ENCODE assay signal across 1 cellular context in the genomic region with DNA sequence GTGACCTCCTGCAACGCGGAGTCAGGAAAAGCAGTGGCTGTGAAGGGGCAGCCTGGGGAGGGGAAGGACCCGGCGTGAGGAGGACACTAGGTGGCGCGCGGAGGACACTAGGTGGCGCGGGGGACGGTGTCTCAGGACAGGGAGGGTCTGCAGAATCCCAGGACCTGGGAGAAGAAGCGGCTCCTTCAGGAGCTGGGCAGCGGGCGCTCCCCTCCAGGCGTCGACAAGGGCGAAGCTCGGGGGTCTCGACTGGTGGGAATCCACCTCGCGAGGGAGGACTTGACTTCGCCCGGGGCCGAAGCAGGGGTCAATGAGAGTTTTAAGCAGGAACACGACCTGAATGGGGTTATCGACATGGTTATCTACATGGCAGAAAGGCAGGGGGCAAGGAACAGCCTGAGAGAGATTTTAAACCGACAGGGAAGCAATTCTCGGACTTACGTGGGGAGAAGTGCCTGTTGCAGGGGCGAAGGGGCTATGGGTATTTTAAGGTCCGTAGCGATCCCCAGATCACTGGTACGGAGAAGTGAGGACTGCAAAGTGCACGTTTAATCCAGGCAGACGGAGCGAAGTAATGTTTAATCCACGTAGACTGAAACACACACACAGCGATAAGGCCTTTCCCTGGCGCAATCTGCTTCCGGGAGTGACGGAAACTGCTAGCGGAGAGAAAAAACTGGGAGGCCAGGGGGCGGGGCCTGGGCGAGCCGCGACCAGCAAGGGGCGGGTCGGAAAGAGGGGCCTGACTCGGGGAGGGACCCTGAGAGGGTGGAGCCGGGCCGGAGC.
TF ChIP-seq lines count a peak whose summit lies in the region.

A gene (minus strand): TSS at position 648 of the 786 bp plus-strand sequence. CDS start 9,426 bp downstream, outside the sequence.

TF ChIP-seq in K562, 482 proteins besides CTCF, POLR2A, EP300 and RAD21 (continued from another document and continues in another):
- TF ChIP-seq, protein P1, sequence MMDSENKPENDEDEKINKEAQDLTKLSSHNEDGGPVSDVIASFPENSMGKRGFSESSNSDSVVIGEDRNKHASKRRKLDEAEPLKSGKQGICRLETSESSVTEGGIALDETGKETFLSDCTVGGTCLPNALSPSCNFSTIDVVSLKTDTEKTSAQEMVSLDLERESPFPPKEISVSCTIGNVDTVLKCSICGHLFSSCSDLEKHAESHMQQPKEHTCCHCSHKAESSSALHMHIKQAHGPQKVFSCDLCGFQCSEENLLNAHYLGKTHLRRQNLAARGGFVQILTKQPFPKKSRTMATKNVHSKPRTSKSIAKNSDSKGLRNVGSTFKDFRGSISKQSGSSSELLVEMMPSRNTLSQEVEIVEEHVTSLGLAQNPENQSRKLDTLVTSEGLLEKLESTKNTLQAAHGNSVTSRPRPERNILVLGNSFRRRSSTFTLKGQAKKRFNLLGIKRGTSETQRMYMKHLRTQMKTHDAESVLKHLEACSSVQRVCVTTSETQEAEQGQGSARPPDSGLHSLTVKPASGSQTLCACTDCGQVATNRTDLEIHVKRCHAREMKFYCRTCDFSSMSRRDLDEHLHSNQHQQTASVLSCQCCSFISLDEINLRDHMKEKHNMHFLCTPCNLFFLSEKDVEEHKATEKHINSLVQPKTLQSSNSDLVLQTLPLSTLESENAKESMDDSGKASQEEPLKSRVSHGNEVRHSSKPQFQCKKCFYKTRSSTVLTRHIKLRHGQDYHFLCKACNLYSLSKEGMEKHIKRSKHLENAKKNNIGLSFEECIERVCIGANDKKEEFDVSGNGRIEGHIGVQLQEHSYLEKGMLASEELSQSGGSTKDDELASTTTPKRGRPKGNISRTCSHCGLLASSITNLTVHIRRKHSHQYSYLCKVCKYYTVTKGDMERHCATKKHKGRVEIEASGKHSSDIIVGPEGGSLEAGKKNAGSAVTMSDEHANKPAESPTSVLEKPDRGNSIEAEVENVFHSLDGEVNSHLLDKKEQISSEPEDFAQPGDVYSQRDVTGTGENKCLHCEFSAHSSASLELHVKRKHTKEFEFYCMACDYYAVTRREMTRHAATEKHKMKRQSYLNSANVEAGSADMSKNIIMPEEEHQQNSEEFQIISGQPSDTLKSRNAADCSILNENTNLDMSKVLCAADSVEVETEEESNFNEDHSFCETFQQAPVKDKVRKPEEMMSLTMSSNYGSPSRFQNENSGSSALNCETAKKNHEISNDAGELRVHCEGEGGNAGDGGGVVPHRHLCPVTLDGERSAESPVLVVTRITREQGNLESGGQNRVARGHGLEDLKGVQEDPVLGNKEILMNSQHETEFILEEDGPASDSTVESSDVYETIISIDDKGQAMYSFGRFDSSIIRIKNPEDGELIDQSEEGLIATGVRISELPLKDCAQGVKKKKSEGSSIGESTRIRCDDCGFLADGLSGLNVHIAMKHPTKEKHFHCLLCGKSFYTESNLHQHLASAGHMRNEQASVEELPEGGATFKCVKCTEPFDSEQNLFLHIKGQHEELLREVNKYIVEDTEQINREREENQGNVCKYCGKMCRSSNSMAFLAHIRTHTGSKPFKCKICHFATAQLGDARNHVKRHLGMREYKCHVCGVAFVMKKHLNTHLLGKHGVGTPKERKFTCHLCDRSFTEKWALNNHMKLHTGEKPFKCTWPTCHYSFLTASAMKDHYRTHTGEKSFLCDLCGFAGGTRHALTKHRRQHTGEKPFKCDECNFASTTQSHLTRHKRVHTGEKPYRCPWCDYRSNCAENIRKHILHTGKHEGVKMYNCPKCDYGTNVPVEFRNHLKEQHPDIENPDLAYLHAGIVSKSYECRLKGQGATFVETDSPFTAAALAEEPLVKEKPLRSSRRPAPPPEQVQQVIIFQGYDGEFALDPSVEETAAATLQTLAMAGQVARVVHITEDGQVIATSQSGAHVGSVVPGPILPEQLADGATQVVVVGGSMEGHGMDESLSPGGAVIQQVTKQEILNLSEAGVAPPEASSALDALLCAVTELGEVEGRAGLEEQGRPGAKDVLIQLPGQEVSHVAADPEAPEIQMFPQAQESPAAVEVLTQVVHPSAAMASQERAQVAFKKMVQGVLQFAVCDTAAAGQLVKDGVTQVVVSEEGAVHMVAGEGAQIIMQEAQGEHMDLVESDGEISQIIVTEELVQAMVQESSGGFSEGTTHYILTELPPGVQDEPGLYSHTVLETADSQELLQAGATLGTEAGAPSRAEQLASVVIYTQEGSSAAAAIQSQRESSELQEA (IDR thresholded peaks at IDR 0.05; ENCODE audit: low read depth): peak; percentile 48
- TF ChIP-seq YY1 (IDR thresholded peaks at IDR 0.05; ENCODE audit: borderline replicate concordance in 1 of 3, control insufficient read depth in 1 of 3, extremely low read depth in 1 of 3, insufficient read depth in 3 of 3, insufficient read length in 1 of 3, insufficient replicate concordance in 2 of 3, low read depth in 1 of 3, low read length in 2 of 3): no peak
- TF ChIP-seq CBX3 (IDR thresholded peaks at IDR 0.05; ENCODE audit: borderline replicate concordance in 1 of 2, low read length in 2 of 2): no peak; a peak in 1 of 3 replicates
- TF ChIP-seq RBFOX2 (IDR thresholded peaks at IDR 0.05; ENCODE audit: low read depth, low read length): peak; percentile 82
- TF ChIP-seq ZNF197 (CRISPR knock-in tag; IDR thresholded peaks at IDR 0.05; ENCODE audit: low read depth): no peak
- TF ChIP-seq GTF2E2 (tag; IDR thresholded peaks at IDR 0.05): 0 out of 2 replicates have a peak, but pooled peaks have one; percentile 35
- TF ChIP-seq RHOXF2B (CRISPR knock-in tag; conservative IDR thresholded peaks at IDR 0.05): no peak
- peak; percentile 22; the same call in 1 of the 2 replicates for TF ChIP-seq ARID1B (IDR thresholded peaks at IDR 0.05)
- no peak for TF ChIP-seq OTX1 (CRISPR knock-in tag; IDR thresholded peaks at IDR 0.05)
- no peak for TF ChIP-seq ZNF232 (CRISPR knock-in tag; IDR thresholded peaks at IDR 0.05)
- no peak; the same call in 1 of the 2 replicates for TF ChIP-seq POLR2AphosphoS2 (IDR thresholded peaks at IDR 0.05; ENCODE audit: low read length)
- TF ChIP-seq RAD51 (IDR thresholded peaks at IDR 0.05; ENCODE audit: borderline replicate concordance, low read depth): no peak
- no peak for TF ChIP-seq THRAP3 (IDR thresholded peaks at IDR 0.05; ENCODE audit: borderline replicate concordance)
- no peak for TF ChIP-seq ATF1 (CRISPR knock-in tag; IDR thresholded peaks at IDR 0.05)
- TF ChIP-seq ATF1 (tag; IDR thresholded peaks at IDR 0.05): peak; percentile 78
- TF ChIP-seq CEBPG (CRISPR knock-in tag; IDR thresholded peaks at IDR 0.05): no peak
- peak in 1 of 2 experiments; percentile 43; a peak in 1 of 4 replicates for TF ChIP-seq CEBPG (tag; conservative IDR thresholded peaks at IDR 0.05 in 1 of 2, IDR thresholded peaks at IDR 0.05 in 1 of 2)
- TF ChIP-seq SMARCA5 (IDR thresholded peaks at IDR 0.05): peak; percentile 68; the same call in 1 of the 2 replicates
- no peak for TF ChIP-seq ZNF175 (CRISPR knock-in tag; IDR thresholded peaks at IDR 0.05; ENCODE audit: low read depth)
- no peak; the same call in 1 of the 2 replicates for TF ChIP-seq HLTF (IDR thresholded peaks at IDR 0.05)
- TF ChIP-seq PTBP1 (IDR thresholded peaks at IDR 0.05; ENCODE audit: low read depth, low read length): no peak
- TF ChIP-seq ZSCAN29 (IDR thresholded peaks at IDR 0.05): no peak
- peak; percentile 85 for TF ChIP-seq POLR2G (IDR thresholded peaks at IDR 0.05; ENCODE audit: low read depth, low read length)
- no peak for TF ChIP-seq MECOM (CRISPR knock-in tag; IDR thresholded peaks at IDR 0.05)
- TF ChIP-seq, protein P2, sequence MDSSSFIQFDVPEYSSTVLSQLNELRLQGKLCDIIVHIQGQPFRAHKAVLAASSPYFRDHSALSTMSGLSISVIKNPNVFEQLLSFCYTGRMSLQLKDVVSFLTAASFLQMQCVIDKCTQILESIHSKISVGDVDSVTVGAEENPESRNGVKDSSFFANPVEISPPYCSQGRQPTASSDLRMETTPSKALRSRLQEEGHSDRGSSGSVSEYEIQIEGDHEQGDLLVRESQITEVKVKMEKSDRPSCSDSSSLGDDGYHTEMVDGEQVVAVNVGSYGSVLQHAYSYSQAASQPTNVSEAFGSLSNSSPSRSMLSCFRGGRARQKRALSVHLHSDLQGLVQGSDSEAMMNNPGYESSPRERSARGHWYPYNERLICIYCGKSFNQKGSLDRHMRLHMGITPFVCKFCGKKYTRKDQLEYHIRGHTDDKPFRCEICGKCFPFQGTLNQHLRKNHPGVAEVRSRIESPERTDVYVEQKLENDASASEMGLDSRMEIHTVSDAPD (CRISPR knock-in tag; IDR thresholded peaks at IDR 0.05): no peak
- 0 out of 2 replicates have a peak, but pooled peaks have one; percentile 14 for TF ChIP-seq NFXL1 (CRISPR knock-in tag; IDR thresholded peaks at IDR 0.05)
- no peak for TF ChIP-seq STAG1 (CRISPR knock-in tag; IDR thresholded peaks at IDR 0.05; ENCODE audit: borderline replicate concordance)
- TF ChIP-seq, protein P3, sequence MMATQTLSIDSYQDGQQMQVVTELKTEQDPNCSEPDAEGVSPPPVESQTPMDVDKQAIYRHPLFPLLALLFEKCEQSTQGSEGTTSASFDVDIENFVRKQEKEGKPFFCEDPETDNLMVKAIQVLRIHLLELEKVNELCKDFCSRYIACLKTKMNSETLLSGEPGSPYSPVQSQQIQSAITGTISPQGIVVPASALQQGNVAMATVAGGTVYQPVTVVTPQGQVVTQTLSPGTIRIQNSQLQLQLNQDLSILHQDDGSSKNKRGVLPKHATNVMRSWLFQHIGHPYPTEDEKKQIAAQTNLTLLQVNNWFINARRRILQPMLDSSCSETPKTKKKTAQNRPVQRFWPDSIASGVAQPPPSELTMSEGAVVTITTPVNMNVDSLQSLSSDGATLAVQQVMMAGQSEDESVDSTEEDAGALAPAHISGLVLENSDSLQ (IDR thresholded peaks at IDR 0.05): peak; percentile 73
- TF ChIP-seq MYC (IDR thresholded peaks at IDR 0.05; ENCODE audit: low read depth, low read length): peak; percentile 8; the same call in 1 of the 2 replicates
- TF ChIP-seq MYC (CRISPR knock-in tag; IDR thresholded peaks at IDR 0.05; ENCODE audit: borderline replicate concordance, low read depth): no peak
- TF ChIP-seq FOXA3 (CRISPR knock-in tag; conservative IDR thresholded peaks at IDR 0.05 in 1 of 2, IDR thresholded peaks at IDR 0.05 in 1 of 2): no peak
- 0 out of 2 replicates have a peak, but pooled peaks have one; percentile 1 for TF ChIP-seq MEF2A (IDR thresholded peaks at IDR 0.05; ENCODE audit: control insufficient read depth, low read depth, low read length)
- TF ChIP-seq TBL1XR1 (IDR thresholded peaks at IDR 0.05; ENCODE audit: low read length in 2 of 2): no peak
- TF ChIP-seq, protein P4, sequence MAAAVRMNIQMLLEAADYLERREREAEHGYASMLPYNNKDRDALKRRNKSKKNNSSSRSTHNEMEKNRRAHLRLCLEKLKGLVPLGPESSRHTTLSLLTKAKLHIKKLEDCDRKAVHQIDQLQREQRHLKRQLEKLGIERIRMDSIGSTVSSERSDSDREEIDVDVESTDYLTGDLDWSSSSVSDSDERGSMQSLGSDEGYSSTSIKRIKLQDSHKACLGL (CRISPR knock-in tag; IDR thresholded peaks at IDR 0.05; ENCODE audit: borderline replicate concordance, poor library complexity, severe bottlenecking): no peak
- TF ChIP-seq NR2C2 (CRISPR knock-in tag; IDR thresholded peaks at IDR 0.05): peak; percentile 81
- TF ChIP-seq NR2C2 (tag; IDR thresholded peaks at IDR 0.05): peak; percentile 97
- no peak for TF ChIP-seq PTRF (tag; IDR thresholded peaks at IDR 0.05)
- peak; percentile 84 for TF ChIP-seq PHF20 (IDR thresholded peaks at IDR 0.05; ENCODE audit: partially characterized antibody)
- TF ChIP-seq JUN (IDR thresholded peaks at IDR 0.05; ENCODE audit: borderline replicate concordance, low read depth, low read length): 0 out of 2 replicates have a peak, but pooled peaks have one; percentile 10
- TF ChIP-seq JUN (CRISPR knock-in tag; IDR thresholded peaks at IDR 0.05; ENCODE audit: borderline replicate concordance): no peak
- TF ChIP-seq, protein P5, sequence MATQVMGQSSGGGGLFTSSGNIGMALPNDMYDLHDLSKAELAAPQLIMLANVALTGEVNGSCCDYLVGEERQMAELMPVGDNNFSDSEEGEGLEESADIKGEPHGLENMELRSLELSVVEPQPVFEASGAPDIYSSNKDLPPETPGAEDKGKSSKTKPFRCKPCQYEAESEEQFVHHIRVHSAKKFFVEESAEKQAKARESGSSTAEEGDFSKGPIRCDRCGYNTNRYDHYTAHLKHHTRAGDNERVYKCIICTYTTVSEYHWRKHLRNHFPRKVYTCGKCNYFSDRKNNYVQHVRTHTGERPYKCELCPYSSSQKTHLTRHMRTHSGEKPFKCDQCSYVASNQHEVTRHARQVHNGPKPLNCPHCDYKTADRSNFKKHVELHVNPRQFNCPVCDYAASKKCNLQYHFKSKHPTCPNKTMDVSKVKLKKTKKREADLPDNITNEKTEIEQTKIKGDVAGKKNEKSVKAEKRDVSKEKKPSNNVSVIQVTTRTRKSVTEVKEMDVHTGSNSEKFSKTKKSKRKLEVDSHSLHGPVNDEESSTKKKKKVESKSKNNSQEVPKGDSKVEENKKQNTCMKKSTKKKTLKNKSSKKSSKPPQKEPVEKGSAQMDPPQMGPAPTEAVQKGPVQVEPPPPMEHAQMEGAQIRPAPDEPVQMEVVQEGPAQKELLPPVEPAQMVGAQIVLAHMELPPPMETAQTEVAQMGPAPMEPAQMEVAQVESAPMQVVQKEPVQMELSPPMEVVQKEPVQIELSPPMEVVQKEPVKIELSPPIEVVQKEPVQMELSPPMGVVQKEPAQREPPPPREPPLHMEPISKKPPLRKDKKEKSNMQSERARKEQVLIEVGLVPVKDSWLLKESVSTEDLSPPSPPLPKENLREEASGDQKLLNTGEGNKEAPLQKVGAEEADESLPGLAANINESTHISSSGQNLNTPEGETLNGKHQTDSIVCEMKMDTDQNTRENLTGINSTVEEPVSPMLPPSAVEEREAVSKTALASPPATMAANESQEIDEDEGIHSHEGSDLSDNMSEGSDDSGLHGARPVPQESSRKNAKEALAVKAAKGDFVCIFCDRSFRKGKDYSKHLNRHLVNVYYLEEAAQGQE (CRISPR knock-in tag; IDR thresholded peaks at IDR 0.05; ENCODE audit: low read depth): no peak
